In the genomic region with DNA sequence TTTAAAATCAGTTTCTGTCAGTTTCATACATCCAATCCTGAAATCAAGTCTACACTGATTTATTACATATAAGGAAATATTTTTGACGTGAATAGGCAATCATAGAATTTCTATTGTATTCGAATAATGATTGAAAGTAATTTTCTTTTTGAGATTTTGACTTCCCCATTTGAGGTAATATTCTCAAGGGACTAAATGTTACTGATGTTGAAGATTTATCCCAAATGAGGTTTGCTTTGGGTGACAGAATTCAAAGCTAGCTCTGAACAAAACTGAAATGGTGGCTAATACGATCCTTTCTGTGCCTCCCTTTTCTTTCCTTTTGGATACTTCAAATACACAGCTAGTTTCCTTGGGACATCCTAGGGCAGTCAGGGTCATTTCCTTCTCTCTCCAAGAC, we compare ENCODE assay signal across 9 cellular contexts. TPM values are rescaled to one million over a fixed set of nuclear protein-coding genes. Genes with fewer than 3 reads are reported as not detected.
A peak's percentile ranks its signal among the peaks of the same experiment; 100 is the strongest.
DNase-seq lines count a peak whose midpoint lies in the region; ATAC-seq, FAIRE-seq and TF ChIP-seq lines count a peak whose summit lies in the region.
"Had no signal": no experiment of that assay in that cellular context is flagged by ENCODE, and none has a peak within 500 bp of the region (broad histone marks: within the 10 kb centered on the region; RNA-seq: fewer than 3 reads in every experiment).

No MANE protein-coding gene starts in this region.

- no peak for TF ChIP-seq CTCF in right atrium auricular region (IDR thresholded peaks at IDR 0.05)
- TF ChIP-seq CTCF in psoas muscle (IDR thresholded peaks at IDR 0.05): no peak

- no peaks in the 10 kb centered on the region for H3K36me3 ChIP-seq in right atrium auricular region
- H3K36me3 ChIP-seq in psoas muscle (ENCODE audit: insufficient read depth in 1 of 2, low read depth in 1 of 2): no peaks in the 10 kb centered on the region

- DNase-seq in right atrium auricular region (ENCODE audit: low spot score): no peak
- no peak for DNase-seq in Right ventricle myocardium inferior (ENCODE audit: missing footprints)
- no peak for DNase-seq in epithelial cell of prostate (ENCODE audit: low read depth, low spot score)
- DNase-seq in psoas muscle: no peak
- DNase-seq in iPS-NIHi7 (ENCODE audit: extremely low spot score): no peak
- DNase-seq in urothelium cell line (ENCODE audit: low spot score): no peak
- no peak for DNase-seq in RPMI8226
- no peak for DNase-seq in hippocampal formation (lab: John Stamatoyannopoulos, UW)

- H3K27me3 ChIP-seq in right atrium auricular region (no peaks in the 10 kb centered on the region), psoas muscle (ENCODE audit: insufficient read depth in 3 of 3, low read length in 2 of 3) (no peaks in the 10 kb centered on the region)

- H3K4me1 ChIP-seq in right atrium auricular region (peaks cover 0 to 36% of the 10 kb centered on the region in 2 donors), psoas muscle (peaks cover 53% of the 10 kb centered on the region)

- H3K9me3 ChIP-seq in right atrium auricular region (no peaks in the 10 kb centered on the region), psoas muscle (no peaks in the 10 kb centered on the region)

- H3K27ac ChIP-seq in right atrium auricular region (peak overlapping the region; percentile 74 to 89), epithelial cell of prostate (peak overlapping the region; percentile 73), psoas muscle (peak overlapping the region; percentile 88)

- no peak for FAIRE-seq in urothelium cell line (lab: Jason Lieb, UNC)
- FAIRE-seq: bronchial epithelial cell had no signal

- no peak overlapping the region for H3K4me3 ChIP-seq in right atrium auricular region
- H3K4me3 ChIP-seq in psoas muscle: peak overlapping the region; percentile 28

- ATAC-seq in Right ventricle myocardium inferior (no peak), psoas muscle (no peak)

- intact Hi-C loops in Right ventricle myocardium inferior (cut with DNase I) (no loop called here), psoas muscle (cut with DNase I) (loop anchor here (2.0 kb wide), 2 partner anchors 14 to 28 kb away; no protein-coding TSS in a partner anchor)

- WGBS in psoas muscle, 3 donors: 52 to 71% (median 64%) methylated on average over 3 of the region's 3 CpGs

RNA-seq across cellular contexts. Expression of a gene that starts 12.9 kb away (rescaled TPM):
- total RNA-seq in right atrium auricular region: 100 to 1,000 TPM; 440 to 569 TPM
- 458 TPM for total RNA-seq in Right ventricle myocardium inferior
- total RNA-seq in psoas muscle: 100 to 1,000 TPM; 754 to 850 (median 816) TPM
- polyA plus RNA-seq in psoas muscle: 100 to 1,000 TPM; 423 to 678 (median 575) TPM

RNA-seq across cellular contexts. Expression of a gene that starts 35.7 kb away (rescaled TPM):
- total RNA-seq in right atrium auricular region (10 to 100 TPM; 14.3 to 19.6 TPM), Right ventricle myocardium inferior (25.1 TPM), psoas muscle (10 to 100 TPM; 25.9 to 39.3 (median 31.7) TPM)
- polyA plus RNA-seq in psoas muscle: 10 to 100 TPM; 27.6 to 56.0 (median 42.8) TPM

RNA-seq across cellular contexts. Expression of a gene that starts 52.8 kb away (rescaled TPM):
- total RNA-seq in right atrium auricular region (10 to 100 TPM; 88.7 to 99.2 TPM), Right ventricle myocardium inferior (83.9 TPM), psoas muscle (10 to 100 TPM; 59.7 to 85.6 (median 65.4) TPM)
- 10 to 100 TPM; 58.4 to 96.1 (median 66.9) TPM for polyA plus RNA-seq in psoas muscle
